ENCODE assay signal across 8 cellular contexts in the genomic region with DNA sequence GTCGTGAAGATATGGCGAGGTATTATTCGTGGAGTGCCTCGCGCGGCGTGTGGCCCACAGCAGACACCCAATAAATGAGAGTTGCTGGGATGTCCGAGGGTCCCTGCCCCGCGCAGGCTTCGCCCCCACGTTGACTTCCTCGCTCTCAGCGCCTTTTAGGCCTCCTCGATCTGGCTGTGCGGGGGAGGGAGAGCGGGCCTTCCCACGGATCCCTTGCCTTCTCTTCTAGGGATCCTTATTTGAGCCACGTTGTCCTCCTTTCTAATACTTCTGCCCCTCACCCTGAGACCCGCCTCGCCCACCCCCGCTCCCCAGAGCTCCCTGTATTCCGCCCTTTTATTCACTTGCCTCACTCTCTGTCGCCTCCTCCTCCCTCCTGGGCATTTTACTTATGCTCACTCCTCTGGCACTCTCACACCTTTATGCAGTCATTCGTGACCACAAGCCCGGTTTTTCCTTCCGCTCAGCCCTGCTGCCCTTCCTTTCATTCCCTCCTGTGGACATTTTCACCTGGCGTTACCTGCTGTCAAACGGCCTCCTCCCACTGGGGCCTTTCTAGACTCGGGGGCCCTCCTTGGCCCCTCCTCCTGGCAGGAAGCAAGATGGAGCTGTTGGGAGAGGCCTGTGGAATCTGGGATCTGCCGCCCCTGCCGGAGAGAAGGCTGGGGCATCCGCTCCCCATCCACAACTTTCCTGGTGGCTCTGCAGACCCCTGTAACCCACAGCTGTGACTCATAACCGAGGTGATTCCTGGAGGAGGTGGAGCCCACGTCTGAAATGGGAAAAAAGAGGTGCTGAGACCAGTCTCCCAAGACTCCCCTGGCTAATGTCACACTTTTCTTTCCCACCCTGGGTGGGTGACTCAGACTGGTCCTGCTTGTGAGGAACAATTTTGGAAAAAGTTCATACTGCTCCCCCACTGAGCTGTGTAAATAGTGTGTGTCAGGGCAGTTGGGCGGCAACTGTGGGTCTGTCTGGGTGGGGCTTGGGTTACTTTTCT. TPM values are rescaled to one million over a fixed set of nuclear protein-coding genes. Genes with fewer than 3 reads are reported as not detected.
DNase-seq lines count a peak whose midpoint lies in the region; ATAC-seq, FAIRE-seq and TF ChIP-seq lines count a peak whose summit lies in the region.

No MANE protein-coding gene starts in this region.

- peak overlapping the region; percentile 76 to 93 for H4K8ac ChIP-seq in IMR-90 (ENCODE audit: low read depth in 2 of 2, low read length in 2 of 2)
- peak overlapping the region; percentile 94; the same call in 1 of the 2 replicates for H4K8ac ChIP-seq in H1 (ENCODE audit: extremely low read depth, insufficient read depth, low read length)

- TF ChIP-seq RAD21 in IMR-90 (IDR thresholded peaks at IDR 0.05; ENCODE audit: low read length): peak; percentile 47
- TF ChIP-seq RAD21 in H1 (IDR thresholded peaks at IDR 0.05 in 1 of 2, conservative IDR thresholded peaks at IDR 0.05 in 1 of 2; ENCODE audit: low read depth in 2 of 2, low read length in 2 of 2): peak; percentile 30 to 40; a peak in 3 of 4 replicates

- DNase-seq in DND-41 (no peak), IMR-90 (peak; percentile 86), WTC11 (ENCODE audit: low spot score) (peak; percentile 68), H1 (ENCODE audit: low read depth in 1 of 2, low spot score in 2 of 2) (peak; percentile 33 to 68), lung microvascular endothelial cell (ENCODE audit: low read depth in 2 of 2) (peak; percentile 46 to 77), substantia nigra (lab: John Stamatoyannopoulos, UW) (peak in 24 of 49 donors; percentile 2 to 41 (median 13))

- H3K27ac Mint-ChIP-seq in WTC11: peak overlapping the region; percentile 98

- H2AK5ac ChIP-seq in IMR-90 (ENCODE audit: low read depth, low read length): peak overlapping the region; percentile 99
- no peak overlapping the region; the same call in 1 of the 2 replicates for H2AK5ac ChIP-seq in H1 (ENCODE audit: low read depth, low read length)

- peak overlapping the region; percentile 97 for H3K56ac ChIP-seq in IMR-90 (ENCODE audit: extremely low read depth, insufficient read depth, low read length)
- peak overlapping the region; percentile 9 for H3K56ac ChIP-seq in H1 (replicated peaks; ENCODE audit: insufficient read length, low read depth, low read length)

- H3K9me1 ChIP-seq in IMR-90 (ENCODE audit: insufficient read depth, low read length): peaks cover 13% of the 10 kb centered on the region

- H2BK20ac ChIP-seq in IMR-90 (ENCODE audit: low read depth, low read length) (peak overlapping the region; percentile 84; the same call in 1 of the 2 replicates), H1 (ENCODE audit: low read length) (no peak overlapping the region)

- dilution Hi-C loops in IMR-90 (cut with HindIII; ENCODE audit: low sequenced_read_pairs, unreplicated experiment): no loop called here

- no peak for TF ChIP-seq CTCF in DND-41 (IDR thresholded peaks at IDR 0.05; ENCODE audit: borderline replicate concordance, extremely low read depth, low read length, poor library complexity, severe bottlenecking)
- peak; percentile 55 for TF ChIP-seq CTCF in IMR-90 (conservative IDR thresholded peaks at IDR 0.05; ENCODE audit: low read depth, low read length)
- no peak for TF ChIP-seq CTCF in WTC11 (IDR thresholded peaks at IDR 0.05)
- TF ChIP-seq CTCF in H1 (IDR thresholded peaks at IDR 0.05; ENCODE audit: control extremely low read depth in 1 of 3, insufficient read depth in 1 of 3, low read depth in 1 of 3, low read length in 3 of 3): peak; percentile 42 to 56 (median 49)

- CTCF ChIA-PET in IMR-90 (lab: Yijun Ruan, JAX) (interaction anchor here (0.6 to 2.4 kb wide), 6 partner anchors 12 to 122 kb away, joined by 3 to 14 read pairs (median 4); no protein-coding TSS in a partner anchor), WTC11 (lab: Charles Lee) (interaction anchor here (0.6 to 4.5 kb wide), 11 partner anchors 27 to 119 kb away, joined by 4 to 33 read pairs (median 8); no protein-coding TSS in a partner anchor), H1 (lab: Charles Lee; ENCODE audit: partially characterized antibody) (interaction anchor here (0.8 to 4.1 kb wide), 15 partner anchors 10 to 119 kb away, joined by 3 to 16 read pairs (median 8); no protein-coding TSS in a partner anchor)

- peak overlapping the region; percentile 49; the same call in 2 of the 3 replicates for H2BK15ac ChIP-seq in IMR-90 (ENCODE audit: low read depth, low read length)
- no peak overlapping the region for H2BK15ac ChIP-seq in H1 (ENCODE audit: low read length)

- peaks cover 44% of the 10 kb centered on the region for H3K36me3 Mint-ChIP-seq in WTC11

- H2BK5ac ChIP-seq in IMR-90 (ENCODE audit: low read depth, low read length, poor library complexity, severe bottlenecking): peak overlapping the region; percentile 92
- peak overlapping the region; percentile 93; the same call in 1 of the 2 replicates for H2BK5ac ChIP-seq in H1 (ENCODE audit: low read depth, low read length)

- H3K23me2 ChIP-seq in H1 (ENCODE audit: low read depth, low read length): peaks cover 14% of the 10 kb centered on the region

- H3K14ac ChIP-seq in IMR-90 (replicated peaks; ENCODE audit: low read depth, low read length): peak overlapping the region; percentile 100
- H3K14ac ChIP-seq in H1 (ENCODE audit: insufficient read length): no peak overlapping the region

- in situ Hi-C loops in IMR-90 (cut with MboI; ENCODE audit: low sequenced_read_pairs): no loop called here

- H4K5ac ChIP-seq in IMR-90 (ENCODE audit: low read depth, low read length): peak overlapping the region; percentile 63
- no peak overlapping the region for H4K5ac ChIP-seq in H1 (ENCODE audit: insufficient read length, low read depth, low read length)

- H3K79me1 ChIP-seq in IMR-90 (ENCODE audit: low read depth in 1 of 2, low read length in 2 of 2) (peaks cover 0 to 32% of the 10 kb centered on the region in 2 experiments; a peak in 2 of 4 replicates), H1 (ENCODE audit: low read depth, low read length) (no peaks in the 10 kb centered on the region; the same call in 1 of the 2 replicates)

- H3K36me3 ChIP-seq in DND-41 (ENCODE audit: insufficient read depth, low read length) (no peaks in the 10 kb centered on the region), IMR-90 (ENCODE audit: control insufficient read depth, insufficient read depth, low read length) (peaks cover 12% of the 10 kb centered on the region), H1 (ENCODE audit: control insufficient read depth in 2 of 4, insufficient read depth in 4 of 4, low read length in 3 of 4) (peaks cover 0 to 8% (median 1%) of the 10 kb centered on the region in 4 experiments; a peak in 2 of 8 replicates)

- no peak for TF ChIP-seq EP300 in H1 (IDR thresholded peaks at IDR 0.05; ENCODE audit: borderline replicate concordance in 1 of 2, low read depth in 2 of 2, low read length in 2 of 2)

- H3K27me3 ChIP-seq in DND-41 (ENCODE audit: insufficient read depth, low read length, poor library complexity) (no peaks in the 10 kb centered on the region), IMR-90 (ENCODE audit: control insufficient read depth, insufficient read depth, low read length) (no peaks in the 10 kb centered on the region), H1 (replicated peaks in 1 of 4; ENCODE audit: control insufficient read depth in 3 of 4, extremely low read depth in 1 of 4, insufficient read depth in 3 of 4, low read length in 3 of 4) (no peaks in the 10 kb centered on the region)

- H3K4ac ChIP-seq in IMR-90 (ENCODE audit: low read depth, low read length) (peak overlapping the region; percentile 98), H1 (replicated peaks; ENCODE audit: insufficient read length, low read depth, low read length) (no peak overlapping the region)

- peak overlapping the region; percentile 99 for H2AK9ac ChIP-seq in IMR-90 (replicated peaks; ENCODE audit: low read depth, low read length, poor library complexity)

- peaks cover 2% of the 10 kb centered on the region; the same call in 1 of the 2 replicates for H3K27me3 Mint-ChIP-seq in WTC11 (ENCODE audit: low read depth)

- peak overlapping the region; percentile 77; the same call in 1 of the 2 replicates for H2BK120ac ChIP-seq in IMR-90 (ENCODE audit: low read depth, low read length)
- no peak overlapping the region for H2BK120ac ChIP-seq in H1 (replicated peaks; ENCODE audit: low read depth, low read length)

- no peak for FAIRE-seq in H1 (lab: Jason Lieb, UNC)

- H3K27ac ChIP-seq in DND-41 (ENCODE audit: low read length): no peak overlapping the region
- peak overlapping the region; percentile 99 for H3K27ac ChIP-seq in IMR-90 (ENCODE audit: insufficient read depth, low read length)
- peak overlapping the region; percentile 98 for H3K27ac ChIP-seq in H1 (ENCODE audit: low read depth, low read length)
- H3K27ac ChIP-seq in substantia nigra (ENCODE audit: low read depth, low read length, poor library complexity, severe bottlenecking): peak overlapping the region; percentile 66

- peak overlapping the region; percentile 84 for H2AFZ ChIP-seq in DND-41 (ENCODE audit: low read depth, low read length)
- H2AFZ ChIP-seq in IMR-90 (replicated peaks; ENCODE audit: low read length, poor library complexity): peak overlapping the region; percentile 80
- H2AFZ ChIP-seq in H1 (ENCODE audit: low read length): no peak overlapping the region

- H3K9me3 ChIP-seq in DND-41 (ENCODE audit: insufficient read depth, low read length, severe bottlenecking) (no peaks in the 10 kb centered on the region), IMR-90 (ENCODE audit: control insufficient read depth, insufficient read depth, low read length) (no peaks in the 10 kb centered on the region), H1 (ENCODE audit: insufficient read depth in 2 of 2, low read depth in 1 of 2, low read length in 1 of 2) (no peaks in the 10 kb centered on the region)

- H4K20me1 ChIP-seq in DND-41 (ENCODE audit: insufficient read depth, low read length): no peaks in the 10 kb centered on the region
- H4K20me1 ChIP-seq in IMR-90 (ENCODE audit: insufficient read depth, low read length): peaks cover 59% of the 10 kb centered on the region
- H4K20me1 ChIP-seq in H1 (replicated peaks in 1 of 2; ENCODE audit: control insufficient read depth in 1 of 2, insufficient read depth in 2 of 2, low read length in 2 of 2): peaks cover 16 to 19% of the 10 kb centered on the region in 2 experiments

- H3K9ac ChIP-seq in DND-41 (ENCODE audit: low read depth, low read length) (peak overlapping the region; percentile 61), IMR-90 (ENCODE audit: low read depth, low read length) (peak overlapping the region; percentile 99), H1 (replicated peaks in 1 of 4; ENCODE audit: extremely low read depth in 1 of 4, low read depth in 3 of 4, low read length in 3 of 4) (peak overlapping the region; percentile 85 to 99 (median 97))

- H3K9me3 Mint-ChIP-seq in WTC11: no peaks in the 10 kb centered on the region

- peaks cover 46% of the 10 kb centered on the region for H3K4me1 Mint-ChIP-seq in WTC11

- H3K4me3 ChIP-seq in DND-41 (ENCODE audit: low read depth in 1 of 2, low read length in 2 of 2): peak overlapping the region; percentile 48 to 85; a peak in 3 of 4 replicates
- H3K4me3 ChIP-seq in IMR-90 (ENCODE audit: insufficient read depth, low read depth, low read length): peak overlapping the region; percentile 92
- H3K4me3 ChIP-seq in H1 (ENCODE audit: extremely low read depth in 1 of 4, insufficient read depth in 2 of 4, low read depth in 3 of 4, low read length in 4 of 4): peak overlapping the region; percentile 67 to 99 (median 96)

- H3K18ac ChIP-seq in IMR-90 (ENCODE audit: low read depth, low read length) (peak overlapping the region; percentile 86), H1 (ENCODE audit: extremely low read depth, low read length) (peak overlapping the region; percentile 24)

- H3K23ac ChIP-seq in IMR-90 (ENCODE audit: low read depth, low read length): peak overlapping the region; percentile 100
- no peak overlapping the region for H3K23ac ChIP-seq in H1 (ENCODE audit: insufficient read length)

- H3K4me3 Mint-ChIP-seq in WTC11: peak overlapping the region; percentile 98

- no TSS peak for BruUV-seq in IMR-90 (replicated peaks; lab: Mats Ljungman, UMichigan)

- no peak for ATAC-seq in DND-41 (ENCODE audit: insufficient read depth, low read depth)
- ATAC-seq in IMR-90 (ENCODE audit: low read depth): peak; percentile 15
- ATAC-seq in WTC11: peak; percentile 23
- no peak for ATAC-seq in HG03520 (IDR thresholded peaks at IDR 0.05; ENCODE audit: unreplicated experiment)
- no peak for ATAC-seq in GM21390 (IDR thresholded peaks at IDR 0.05; ENCODE audit: unreplicated experiment)

- no peaks in the 10 kb centered on the region for H3K79me2 ChIP-seq in DND-41 (ENCODE audit: insufficient read depth, low read length)
- H3K79me2 ChIP-seq in H1 (ENCODE audit: control insufficient read depth in 1 of 2, insufficient read depth in 2 of 2, low read length in 2 of 2): peaks cover 40 to 60% of the 10 kb centered on the region in 2 experiments

- peak overlapping the region; percentile 30; the same call in 1 of the 2 replicates for H2BK12ac ChIP-seq in H1 (ENCODE audit: low read depth, low read length)

- TF ChIP-seq POLR2A in IMR-90 (IDR thresholded peaks at IDR 0.05; ENCODE audit: low read depth, low read length): peak; percentile 72
- TF ChIP-seq POLR2A in H1 (IDR thresholded peaks at IDR 0.05; ENCODE audit: control extremely low read depth in 1 of 2, low read depth in 2 of 2, low read length in 2 of 2): peak in 1 of 2 experiments; percentile 46; a peak in 2 of 3 replicates

- WGBS in IMR-90 (ENCODE audit: extremely low coverage in 2 of 2, insufficient read length in 1 of 2), 2 experiments: 0% methylated on average over 3 of the region's 36 CpGs; no CpG with 5 or more reads in 1 of the 2 experiments
- WGBS in H1 (ENCODE audit: extremely low coverage in 1 of 2, insufficient coverage in 1 of 2, insufficient read length in 1 of 2, insufficient replicate concordance in 2 of 2, low coverage in 1 of 2, low lambda C conversion rate in 2 of 2, missing lambda C conversion rate in 1 of 2), 2 experiments: 0% methylated on average over 35 of the region's 36 CpGs; no CpG with 5 or more reads in 1 of the 2 experiments

- intact Hi-C loops in IMR-90 (cut with micrococcal nuclease): loop anchor here (1.0 to 5.0 kb wide), 4 partner anchors 36 to 112 kb away; no protein-coding TSS in a partner anchor

- H3K4me1 ChIP-seq in DND-41 (ENCODE audit: insufficient read depth, low read length) (peaks cover 21% of the 10 kb centered on the region), IMR-90 (ENCODE audit: control insufficient read depth, insufficient read depth, low read length) (peaks cover 7% of the 10 kb centered on the region; the same call in 1 of the 2 replicates), H1 (replicated peaks in 1 of 4; ENCODE audit: control insufficient read depth in 3 of 4, insufficient read depth in 4 of 4, low read length in 3 of 4) (peaks cover 0 to 6% (median 3%) of the 10 kb centered on the region in 4 experiments; a peak in 6 of 7 replicates)

- peak overlapping the region; percentile 94 for H4K91ac ChIP-seq in IMR-90 (ENCODE audit: insufficient read depth, low read depth, low read length)
- no peak overlapping the region for H4K91ac ChIP-seq in H1 (replicated peaks; ENCODE audit: insufficient read length, low read length)

- H3K4me2 ChIP-seq in DND-41 (ENCODE audit: insufficient read depth, low read length): peak overlapping the region; percentile 99
- peak overlapping the region; percentile 83 for H3K4me2 ChIP-seq in IMR-90 (ENCODE audit: low read depth, low read length)
- H3K4me2 ChIP-seq in H1 (ENCODE audit: insufficient read depth in 1 of 2, low read depth in 2 of 2, low read length in 2 of 2): peak overlapping the region; percentile 76 to 77

- POLR2A ChIA-PET in IMR-90 (lab: Charles Lee; ENCODE audit: unreplicated experiment): interaction anchor here (0.5 to 2.5 kb wide), 11 partner anchors 13 to 111 kb away, joined by 3 to 16 read pairs (median 5); no protein-coding TSS in a partner anchor
- POLR2A ChIA-PET in WTC11 (lab: Charles Lee): interaction anchor here (0.7 to 9.2 kb wide), 11 partner anchors 13 to 641 kb away, joined by 3 to 140 read pairs (median 5); partner anchors contain the start of genes ADK and AP3M1
- POLR2A ChIA-PET in H1 (lab: Charles Lee; ENCODE audit: partially characterized antibody): interaction anchor here (0.6 to 13.2 kb wide), 55 partner anchors 10 to 213 kb away, joined by 3 to 261 read pairs (median 4); partner anchors contain the start of genes AP3M1 and PLAU

RNA-seq across cellular contexts. Expression of gene VCL, which starts 1.0 kb away (rescaled TPM):
- total RNA-seq in IMR-90 (2012; rRNA removed): 283 and 316 TPM in 2 replicates
- polyA plus RNA-seq in IMR-90 (2012; rRNA removed): 193 and 227 TPM in 2 replicates
- polyA plus RNA-seq in IMR-90 (2012; cell fraction: cytosol; rRNA removed): 85.9 and 102 TPM in 2 replicates
- polyA plus RNA-seq in IMR-90 (2012; cell fraction: nucleus; rRNA removed; ENCODE audit: low replicate concordance): 176 and 458 TPM in 2 replicates
- total RNA-seq in WTC11 (2021): 225 to 236 TPM (median 234 TPM) in 3 replicates
- 361 and 377 TPM in 2 replicates for total RNA-seq in H1 (2021; fragmentation: NEBNext Ultra II Directional; extraction: Animal tissue kit (Norgen Biotek cat#: 25700))
- 91.8 and 119 TPM in 2 replicates for polyA plus RNA-seq in H1 (2011; rRNA removed)
- 116 TPM for polyA plus RNA-seq in H1 (2011; cell fraction: cytosol; rRNA removed)
- polyA plus RNA-seq in H1 (2011; cell fraction: nucleus; rRNA removed): 183 TPM
- polyA plus RNA-seq in H1 (2012, experiment 1 of 2): 169 to 191 TPM (median 182 TPM) in 4 replicates
- polyA plus RNA-seq in H1 (2012, experiment 2 of 2): 19.7 TPM
- 282 TPM for polyA plus RNA-seq in H1 (2013, experiment 1 of 2)
- polyA plus RNA-seq in H1 (2013, experiment 2 of 2): 348 TPM
- 196 and 261 TPM in 2 replicates for polyA minus RNA-seq in H1 (2011; rRNA and poly(A)+ RNA removed)
- 193 TPM for polyA minus RNA-seq in H1 (2011; cell fraction: cytosol; rRNA and poly(A)+ RNA removed)
- polyA minus RNA-seq in H1 (2011; cell fraction: nucleus; rRNA and poly(A)+ RNA removed): 317 TPM
- total RNA-seq in lung microvascular endothelial cell: 41.7 and 53.0 TPM in 2 replicates

Comparison
In these comparisons a context has a peak if more than half of its experiments do, and no peak if none do; other contexts are left out.
1. ATAC-seq: peak in IMR-90 (single experiment) and WTC11 (single experiment); none in DND-41 (single experiment), HG03520 (single experiment) and GM21390 (single experiment).
2. CTCF ChIP-seq: peak in IMR-90 (single experiment) and H1 (3 of 3); none in DND-41 (single experiment) and WTC11 (single experiment).
3. Peak in every context shown above with its lines, with median percentiles within 50 percentile points of each other: H3K4me2 ChIP-seq, H3K4me3 ChIP-seq and H3K9ac ChIP-seq.